ENCODE assay signal across 11 cellular contexts in genomic region chr18:76859474-76860339, GRCh38. TPM values are rescaled to one million over a fixed set of nuclear protein-coding genes. Genes with fewer than 3 reads are reported as not detected.
DNase-seq lines count a peak whose midpoint lies in the region; ATAC-seq, FAIRE-seq and TF ChIP-seq lines count a peak whose summit lies in the region.
"Had no signal": no experiment of that assay in that cellular context is flagged by ENCODE, and none has a peak within 500 bp of the region (broad histone marks: within the 10 kb centered on the region; RNA-seq: fewer than 3 reads in every experiment).

No MANE protein-coding gene starts in this region.

- no peaks in the 10 kb centered on the region for H3K4me1 ChIP-seq in transverse colon

- no peaks in the 10 kb centered on the region for H3K27me3 ChIP-seq in transverse colon

- FAIRE-seq in RCC 7860 (lab: Jason Lieb, UNC), result no peak
- FAIRE-seq: TTC549 had no signal

- intact Hi-C loops in transverse colon (cut with DNase I; ENCODE audit: low total_unique reads), result no loop called here

- no peak for TF ChIP-seq CTCF in transverse colon (IDR thresholded peaks at IDR 0.05)

- DNase-seq in activated T-cell treated with anti-CD3 and anti-CD28 coated beads, Interleukin-2, amount 50 U/mL, for 24 hours, result peak; percentile 43
- no peak for DNase-seq in activated T-cell treated with anti-CD3 and anti-CD28 coated beads for 4 hours
- peak; percentile 48 to 49 for DNase-seq in activated T-cell treated with anti-CD3 and anti-CD28 coated beads, Interleukin-2, amount 50 U/mL, for 48 hours
- DNase-seq in stimulated activated naive B cell treated with anti-CD40 and anti-IgM and Interleukin-4, amounts not matched to agents 10 μg/mL and 1 μg/mL and 100 μg/mL, for 72 hours, result no peak
- no peak for DNase-seq in transverse colon
- no peak for DNase-seq in caudate nucleus (lab: John Stamatoyannopoulos, UW)
- no peak for DNase-seq in RCC 7860 (ENCODE audit: low spot score)
- DNase-seq: foreskin fibroblast had no signal

- no peaks in the 10 kb centered on the region for H3K27me3 Mint-ChIP-seq in activated T-cell treated with anti-CD3 and anti-CD28 coated beads, Interleukin-2, amount 50 U/mL, for 24 hours
- no peaks in the 10 kb centered on the region for H3K27me3 Mint-ChIP-seq in stimulated activated naive B cell treated with anti-CD40 and anti-IgM and Interleukin-4, amounts not matched to agents 10 μg/mL and 1 μg/mL and 100 μg/mL, for 72 hours

- no peak for TF ChIP-seq POLR2A in transverse colon (IDR thresholded peaks at IDR 0.05)

- H3K4me3 ChIP-seq in transverse colon, result no peak overlapping the region
- H3K4me3 ChIP-seq: lung had no signal

- no peak for TF ChIP-seq EP300 in transverse colon (IDR thresholded peaks at IDR 0.05; ENCODE audit: low read depth)

- H3K36me3 ChIP-seq in transverse colon, result peaks cover 0 to 16% (median 4%) of the 10 kb centered on the region in 4 donors

- peak overlapping the region; percentile 87 for H3K27ac Mint-ChIP-seq in activated T-cell treated with anti-CD3 and anti-CD28 coated beads, Interleukin-2, amount 50 U/mL, for 24 hours
- H3K27ac Mint-ChIP-seq in stimulated activated naive B cell treated with anti-CD40 and anti-IgM and Interleukin-4, amounts not matched to agents 10 μg/mL and 1 μg/mL and 100 μg/mL, for 72 hours, result peak overlapping the region; percentile 27

- H3K9me3 ChIP-seq in transverse colon, result no peaks in the 10 kb centered on the region

- H3K27ac ChIP-seq in transverse colon (no peak overlapping the region), caudate nucleus (ENCODE audit: low read depth, low read length) (no peak overlapping the region)

- in situ Hi-C loops in transverse colon (cut with MboI; ENCODE audit: low pct_ligation_motif_present in 1 of 4, low pct_unique_long_range_greater_than_20kb in 1 of 4, low sequenced_read_pairs in 3 of 4), result no loop called here

- peaks cover 27% of the 10 kb centered on the region for H3K4me1 Mint-ChIP-seq in activated T-cell treated with anti-CD3 and anti-CD28 coated beads, Interleukin-2, amount 50 U/mL, for 24 hours (ENCODE audit: low read depth)
- peaks cover 0 to 12% of the 10 kb centered on the region in 2 donors for H3K4me1 Mint-ChIP-seq in stimulated activated naive B cell treated with anti-CD40 and anti-IgM and Interleukin-4, amounts not matched to agents 10 μg/mL and 1 μg/mL and 100 μg/mL, for 72 hours

- H3K4me3 Mint-ChIP-seq in activated T-cell treated with anti-CD3 and anti-CD28 coated beads, Interleukin-2, amount 50 U/mL, for 24 hours, result peak overlapping the region; percentile 24
- no peak overlapping the region for H3K4me3 Mint-ChIP-seq in stimulated activated naive B cell treated with anti-CD40 and anti-IgM and Interleukin-4, amounts not matched to agents 10 μg/mL and 1 μg/mL and 100 μg/mL, for 72 hours

- peaks cover 68% of the 10 kb centered on the region for H3K36me3 Mint-ChIP-seq in activated T-cell treated with anti-CD3 and anti-CD28 coated beads, Interleukin-2, amount 50 U/mL, for 24 hours (ENCODE audit: low read depth)
- H3K36me3 Mint-ChIP-seq in stimulated activated naive B cell treated with anti-CD40 and anti-IgM and Interleukin-4, amounts not matched to agents 10 μg/mL and 1 μg/mL and 100 μg/mL, for 72 hours, result peaks cover 44 to 54% of the 10 kb centered on the region in 2 donors

- ATAC-seq in HG02610 (IDR thresholded peaks at IDR 0.05; ENCODE audit: unreplicated experiment), result peak; percentile 91
- peak in 1 of 2 donors; percentile 49 for ATAC-seq in stimulated activated naive B cell treated with anti-CD40 and anti-IgM and Interleukin-4, amounts not matched to agents 10 μg/mL and 1 μg/mL and 100 μg/mL, for 72 hours (replicated peaks)

- 87 to 88% methylated on average over 8 to 14 of the region's 14 CpGs for WGBS in transverse colon (ENCODE audit: low coverage in 1 of 2), 2 donors

- H3K9me3 Mint-ChIP-seq in activated T-cell treated with anti-CD3 and anti-CD28 coated beads, Interleukin-2, amount 50 U/mL, for 24 hours, result no peaks in the 10 kb centered on the region
- H3K9me3 Mint-ChIP-seq in stimulated activated naive B cell treated with anti-CD40 and anti-IgM and Interleukin-4, amounts not matched to agents 10 μg/mL and 1 μg/mL and 100 μg/mL, for 72 hours, result no peaks in the 10 kb centered on the region

RNA-seq across cellular contexts. Expression of gene ZNF236, which starts 37.4 kb away (rescaled TPM):
- total RNA-seq in transverse colon, result 10 to 100 TPM; 18.3 to 82.8 (median 43.7) TPM

Comparison
In these comparisons a context has a peak if more than half of its experiments do, and no peak if none do; other contexts are left out.
1. DNase-seq: peak in activated T-cell treated with anti-CD3 and anti-CD28 coated beads, Interleukin-2, amount 50 U/mL, for 24 hours (single experiment) and activated T-cell treated with anti-CD3 and anti-CD28 coated beads, Interleukin-2, amount 50 U/mL, for 48 hours (2 of 2); none in activated T-cell treated with anti-CD3 and anti-CD28 coated beads for 4 hours (single experiment), stimulated activated naive B cell treated with anti-CD40 and anti-IgM and Interleukin-4, amounts not matched to agents 10 μg/mL and 1 μg/mL and 100 μg/mL, for 72 hours (single experiment), transverse colon (single experiment), caudate nucleus (0 of 61) and RCC 7860 (single experiment).